Comparison of ENCODE assay signal across 12 cellular contexts in genomic region chr1:184160942-184161698, GRCh38.
DNase-seq lines count a peak whose midpoint lies in the region; ATAC-seq and TF ChIP-seq lines count a peak whose summit lies in the region.
"Had no signal": no experiment of that assay in that cellular context is flagged by ENCODE, and none has a peak within 500 bp of the region (broad histone marks: within the 10 kb centered on the region; RNA-seq: fewer than 3 reads in every experiment).

No MANE protein-coding gene starts in this region.

- no peak for TF ChIP-seq POLR2A in ovary (IDR thresholded peaks at IDR 0.05)

- no peak overlapping the region for H3K27ac Mint-ChIP-seq in activated CD8-positive, alpha-beta memory T cell treated with anti-CD3 and anti-CD28 coated beads, Interleukin-2, amount 10 ng/mL, durations not matched to agents 7 days and 5 days
- H3K27ac Mint-ChIP-seq: brain, H9 had no signal

- no peak overlapping the region for H3K4me3 ChIP-seq in ovary
- H3K4me3 ChIP-seq: BLaER1 had no signal

- H3K27me3 Mint-ChIP-seq in activated CD8-positive, alpha-beta memory T cell treated with anti-CD3 and anti-CD28 coated beads, Interleukin-2, amount 10 ng/mL, durations not matched to agents 7 days and 5 days: no peaks in the 10 kb centered on the region
- H3K27me3 Mint-ChIP-seq: brain had no signal

- CTCF ChIA-PET in activated CD8-positive, alpha-beta memory T cell treated with anti-CD3 and anti-CD28 coated beads, Interleukin-2, amount 10 ng/mL, durations not matched to agents 7 days and 5 days (lab: Charles Lee): interaction anchor here (1.0 to 1.4 kb wide), 2 partner anchors 110 to 123 kb away, joined by 3 read pairs; partner anchors contain the start of genes COLGALT2 and TSEN15

- intact Hi-C loops in Right ventricle myocardium superior (cut with DNase I) (no loop called here), ovary (cut with DNase I) (loop anchor here in 1 of 4 donors (5.0 kb wide), 1 partner anchor 36 kb away; no protein-coding TSS in a partner anchor)

- peaks cover 2% of the 10 kb centered on the region for H3K9me3 Mint-ChIP-seq in activated CD8-positive, alpha-beta memory T cell treated with anti-CD3 and anti-CD28 coated beads, Interleukin-2, amount 10 ng/mL, durations not matched to agents 7 days and 5 days (ENCODE audit: low read depth)
- H3K9me3 Mint-ChIP-seq: H9 had no signal

- H3K4me1 ChIP-seq in ovary (ENCODE audit: insufficient read depth): peaks cover 1% of the 10 kb centered on the region

- H3K27me3 ChIP-seq in ovary: no peaks in the 10 kb centered on the region
- H3K27me3 ChIP-seq: BLaER1 had no signal

- H3K36me3 Mint-ChIP-seq in activated CD8-positive, alpha-beta memory T cell treated with anti-CD3 and anti-CD28 coated beads, Interleukin-2, amount 10 ng/mL, durations not matched to agents 7 days and 5 days: peaks cover 3% of the 10 kb centered on the region
- H3K36me3 Mint-ChIP-seq: brain had no signal

- TF ChIP-seq EP300 in ovary (IDR thresholded peaks at IDR 0.05): no peak

- H3K36me3 ChIP-seq in ovary: no peaks in the 10 kb centered on the region
- H3K36me3 ChIP-seq: BLaER1 had no signal

- peak; percentile 38 for ATAC-seq in activated CD8-positive, alpha-beta memory T cell treated with anti-CD3 and anti-CD28 coated beads, Interleukin-2, amount 10 ng/mL, durations not matched to agents 7 days and 5 days
- ATAC-seq in Right ventricle myocardium superior (ENCODE audit: poor library complexity): peak; percentile 66

- WGBS in ovary, 3 donors: 58 to 72% (median 60%) methylated on average over 3 of the region's 3 CpGs

- H3K4me3 Mint-ChIP-seq in activated CD8-positive, alpha-beta memory T cell treated with anti-CD3 and anti-CD28 coated beads, Interleukin-2, amount 10 ng/mL, durations not matched to agents 7 days and 5 days: no peak overlapping the region
- H3K4me3 Mint-ChIP-seq: brain, H9 had no signal

- peaks cover 29% of the 10 kb centered on the region for H3K4me1 Mint-ChIP-seq in activated CD8-positive, alpha-beta memory T cell treated with anti-CD3 and anti-CD28 coated beads, Interleukin-2, amount 10 ng/mL, durations not matched to agents 7 days and 5 days

- H3K27ac ChIP-seq in ovary: no peak overlapping the region
- H3K27ac ChIP-seq: BLaER1 had no signal

- DNase-seq in activated CD8-positive, alpha-beta memory T cell treated with anti-CD3 and anti-CD28 coated beads, Interleukin-2, amount 10 ng/mL, durations not matched to agents 7 days and 5 days: peak; percentile 60
- DNase-seq in activated CD8-positive, alpha-beta memory T cell treated with anti-CD3 and anti-CD28 coated beads, Interleukin-2, amount 50 U/mL, for 4 hours: no peak
- DNase-seq in SK-N-DZ (ENCODE audit: low spot score): peak; percentile 88
- peak; percentile 41 for DNase-seq in Right ventricle myocardium superior
- DNase-seq in stimulated activated CD4-positive, alpha-beta T cell treated with anti-CD3 and anti-CD28 coated beads, TNF-alpha, amount 100 ng/mL, for 24 hours (ENCODE audit: low read depth in 3 of 3): peak in 2 of 3 experiments; percentile 4 to 35
- no peak for DNase-seq in ovary
- DNase-seq in DMS53 (lab: John Stamatoyannopoulos, UW): no peak
- DNase-seq in NCI-H510A (lab: John Stamatoyannopoulos, UW): no peak
- DNase-seq: H9, NCI-H446 had no signal

- H3K9me3 ChIP-seq in ovary: no peaks in the 10 kb centered on the region

- TF ChIP-seq CTCF in ovary (IDR thresholded peaks at IDR 0.05): no peak

Comparison
In these comparisons a context has a peak if more than half of its experiments do, and no peak if none do; other contexts are left out.
1. DNase-seq: peak in activated CD8-positive, alpha-beta memory T cell treated with anti-CD3 and anti-CD28 coated beads, Interleukin-2, amount 10 ng/mL, durations not matched to agents 7 days and 5 days (single experiment), SK-N-DZ (single experiment), Right ventricle myocardium superior (single experiment) and stimulated activated CD4-positive, alpha-beta T cell treated with anti-CD3 and anti-CD28 coated beads, TNF-alpha, amount 100 ng/mL, for 24 hours (2 of 3); none in activated CD8-positive, alpha-beta memory T cell treated with anti-CD3 and anti-CD28 coated beads, Interleukin-2, amount 50 U/mL, for 4 hours (single experiment), ovary (0 of 5), DMS53 (single experiment) and NCI-H510A (single experiment).